In the genomic region with DNA sequence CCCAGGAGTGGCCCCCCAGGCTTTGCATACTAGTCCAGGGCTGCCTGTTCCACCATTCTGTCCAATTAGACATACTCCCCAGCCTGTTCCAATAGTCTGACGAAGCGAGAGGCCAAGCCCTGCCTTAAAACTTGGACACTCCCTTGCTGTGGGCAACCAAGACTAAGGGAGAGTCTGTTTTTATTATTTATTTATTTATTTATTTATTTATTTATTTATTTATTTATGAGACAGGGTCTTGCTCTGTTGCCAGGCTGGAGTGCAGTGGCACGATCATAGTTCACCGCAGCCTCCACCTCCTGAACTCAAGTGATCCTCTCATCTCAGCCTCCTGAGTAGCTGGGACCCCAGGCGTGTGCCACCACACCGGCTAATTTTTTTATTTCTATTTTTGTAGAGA, we compare ENCODE assay signal across 11 cellular contexts.
"Had no signal": no experiment of that assay in that cellular context is flagged by ENCODE, and none has a peak within 500 bp of the region (broad histone marks: within the 10 kb centered on the region; RNA-seq: fewer than 3 reads in every experiment).

No MANE protein-coding gene starts in this region.

- H3K4me3 ChIP-seq: GM23248, GM23338, HAP-1 had no signal

- H3K9me3 ChIP-seq: HAP-1 had no signal

- H3K9ac ChIP-seq: GM23248 had no signal

- H3K27ac ChIP-seq: GM23248 had no signal

- ATAC-seq: GM23338, HCT116 had no signal

- DNase-seq: GM23248, GOT3, H7, H9, HCEC 1CT, HFFc6 had no signal

- H3K4me3 Mint-ChIP-seq: GM23338, H9, HFFc6 had no signal

- H3K36me3 ChIP-seq: HAP-1 had no signal

- H3K9me3 Mint-ChIP-seq: GM23338, H9, HFFc6 had no signal

- FAIRE-seq: H1, H54 had no signal

- H3K27ac Mint-ChIP-seq: GM23338, H9, HFFc6 had no signal
